In the genomic region with DNA sequence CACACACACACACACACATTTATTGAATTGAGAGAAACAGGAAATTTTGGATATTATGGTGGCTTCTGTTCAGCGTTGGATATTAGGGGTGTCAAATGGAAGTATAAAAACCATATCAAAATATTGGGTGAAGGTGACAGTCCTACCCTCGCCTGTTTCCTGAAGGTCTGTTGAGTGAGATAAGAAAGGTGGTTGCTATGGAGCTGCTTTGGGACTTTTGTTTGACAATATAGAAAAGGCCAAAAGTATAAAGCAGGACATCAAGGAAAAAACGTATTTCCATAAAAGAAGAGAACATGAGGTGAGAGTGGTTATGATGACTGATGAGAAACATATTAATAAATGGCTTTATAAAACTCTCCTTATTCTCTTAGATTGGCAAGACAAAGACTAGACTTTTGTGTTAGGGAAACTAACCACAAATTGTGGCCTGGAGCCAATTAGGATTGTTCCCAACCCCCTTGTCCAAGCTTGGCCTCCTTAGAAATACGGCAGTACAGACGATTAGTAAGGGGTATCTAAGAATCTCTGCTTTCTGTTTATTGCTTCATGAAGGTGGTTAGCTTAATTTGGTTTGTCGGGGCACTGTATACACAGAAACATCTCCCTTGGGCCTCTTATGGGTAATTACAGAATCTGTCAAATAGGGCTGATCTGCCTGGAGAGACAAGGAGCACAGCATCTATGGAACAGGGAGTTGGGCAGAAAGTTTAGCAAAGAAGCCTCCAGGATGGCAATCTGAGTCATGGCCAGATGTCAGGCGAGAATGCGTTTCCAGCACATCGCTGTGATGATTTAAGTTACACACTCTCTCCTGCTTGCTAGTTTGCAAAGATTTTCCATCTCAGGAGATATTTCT, we compare ENCODE assay signal across 13 cellular contexts.
DNase-seq lines count a peak whose midpoint lies in the region; ATAC-seq and TF ChIP-seq lines count a peak whose summit lies in the region.
"Had no signal": no experiment of that assay in that cellular context is flagged by ENCODE, and none has a peak within 500 bp of the region (broad histone marks: within the 10 kb centered on the region; RNA-seq: fewer than 3 reads in every experiment).

No MANE protein-coding gene starts in this region.

- H3K36me3 ChIP-seq in Loucy (ENCODE audit: insufficient read depth, low read length) (no peaks in the 10 kb centered on the region), hepatocyte (replicated peaks; ENCODE audit: insufficient read depth, low read depth) (no peaks in the 10 kb centered on the region), suprapubic skin (no peaks in the 10 kb centered on the region), body of pancreas (replicated peaks in 1 of 2; ENCODE audit: insufficient read depth in 1 of 2, low read depth in 2 of 2) (no peaks in the 10 kb centered on the region)
- H3K36me3 ChIP-seq: upper lobe of left lung had no signal

- no peak for TF ChIP-seq EP300 in suprapubic skin (IDR thresholded peaks at IDR 0.05)

- H3K4me3 Mint-ChIP-seq in MCF 10A (ENCODE audit: unreplicated experiment), result peak overlapping the region; percentile 43
- H3K4me3 Mint-ChIP-seq in activated CD8-positive, alpha-beta T cell treated with anti-CD3 and anti-CD28 coated beads, Interleukin-2, amount 10 ng/mL, durations not matched to agents 7 days and 5 days, result no peak overlapping the region

- WGBS in hepatocyte (ENCODE audit: low lambda C conversion rate, missing lambda C conversion rate), result 52% methylated on average over 9 of the region's 9 CpGs
- WGBS in suprapubic skin, result 49% methylated on average over 9 of the region's 9 CpGs
- 59 to 68% methylated on average over 9 of the region's 9 CpGs for WGBS in body of pancreas, 2 donors

- ATAC-seq in body of pancreas, result no peak
- no peak for ATAC-seq in activated CD8-positive, alpha-beta T cell treated with anti-CD3 and anti-CD28 coated beads, Interleukin-2, amount 10 ng/mL, durations not matched to agents 7 days and 5 days

- no peak overlapping the region for H3K4me2 ChIP-seq in Loucy (ENCODE audit: low read depth, low read length, poor library complexity, severe bottlenecking)
- H3K4me2 ChIP-seq in hepatocyte, result peak overlapping the region; percentile 39

- DNase-seq in MCF 10A (ENCODE audit: unreplicated experiment), result peak; percentile 42
- peak; percentile 41 for DNase-seq in hepatocyte (ENCODE audit: low spot score)
- DNase-seq in suprapubic skin (ENCODE audit: low spot score in 2 of 2), result no peak
- DNase-seq in body of pancreas, result no peak
- DNase-seq in activated naive CD4-positive, alpha-beta T cell treated with anti-CD3 and anti-CD28 coated beads, Interleukin-2, amount 50 U/mL, for 16 hours, result no peak
- no peak for DNase-seq in activated CD4-positive, CD25-positive, alpha-beta regulatory T cell (lab: John Stamatoyannopoulos, UW)
- no peak for DNase-seq in activated CD8-positive, alpha-beta T cell treated with anti-CD3 and anti-CD28 coated beads, Interleukin-2, amount 10 ng/mL, durations not matched to agents 7 days and 5 days
- DNase-seq: activated T-cell treated with anti-CD3 and anti-CD28 coated beads, Interleukin-2, amount 50 U/mL, for 48 hours; NCI-H345; stimulated activated CD4-positive, alpha-beta T cell treated with anti-CD3 and anti-CD28 coated beads, Interleukin-2, amount 100 ng/mL, for 48 hours; T-helper 2 cell; upper lobe of left lung had no signal

- peaks cover 26% of the 10 kb centered on the region for H3K4me1 Mint-ChIP-seq in MCF 10A (ENCODE audit: insufficient read depth, unreplicated experiment)
- H3K4me1 Mint-ChIP-seq in activated CD8-positive, alpha-beta T cell treated with anti-CD3 and anti-CD28 coated beads, Interleukin-2, amount 10 ng/mL, durations not matched to agents 7 days and 5 days (ENCODE audit: low read depth), result peaks cover 4% of the 10 kb centered on the region

- H3K27ac ChIP-seq in hepatocyte (peak overlapping the region; percentile 75), suprapubic skin (peak overlapping the region; percentile 48), body of pancreas (peak overlapping the region in 2 of 4 donors; percentile 8 to 46)
- H3K27ac ChIP-seq: upper lobe of left lung had no signal

- no peak for TF ChIP-seq POLR2A in suprapubic skin (IDR thresholded peaks at IDR 0.05)
- TF ChIP-seq POLR2A in body of pancreas (IDR thresholded peaks at IDR 0.05), result no peak

- intact Hi-C loops in MCF 10A (cut with micrococcal nuclease), result no loop called here
- intact Hi-C loops in body of pancreas (cut with DNase I), result no loop called here

- H2AFZ ChIP-seq in Loucy (ENCODE audit: low read length) (peak overlapping the region; percentile 30; the same call in 1 of the 2 replicates), hepatocyte (no peak overlapping the region)

- no TSS peak for BruUV-seq in MCF 10A (replicated peaks; lab: Mats Ljungman, UMichigan)

- no peaks in the 10 kb centered on the region for H3K79me2 ChIP-seq in Loucy (ENCODE audit: insufficient read depth, low read length)
- no peaks in the 10 kb centered on the region for H3K79me2 ChIP-seq in hepatocyte

- no peaks in the 10 kb centered on the region for H3K9me2 ChIP-seq in Loucy (replicated peaks; ENCODE audit: low read depth, low read length)
- no peaks in the 10 kb centered on the region for H3K9me2 ChIP-seq in hepatocyte (replicated peaks; ENCODE audit: insufficient read depth)

- H3K36me3 Mint-ChIP-seq in MCF 10A (ENCODE audit: insufficient read depth, unreplicated experiment), result peaks cover 6% of the 10 kb centered on the region
- no peaks in the 10 kb centered on the region for H3K36me3 Mint-ChIP-seq in activated CD8-positive, alpha-beta T cell treated with anti-CD3 and anti-CD28 coated beads, Interleukin-2, amount 10 ng/mL, durations not matched to agents 7 days and 5 days (ENCODE audit: low read depth)

- H3K9ac ChIP-seq in Loucy (ENCODE audit: low read depth, low read length, poor library complexity, severe bottlenecking), result no peak overlapping the region

- no peaks in the 10 kb centered on the region for H3K27me3 Mint-ChIP-seq in MCF 10A (ENCODE audit: insufficient read depth, unreplicated experiment)
- H3K27me3 Mint-ChIP-seq in activated CD8-positive, alpha-beta T cell treated with anti-CD3 and anti-CD28 coated beads, Interleukin-2, amount 10 ng/mL, durations not matched to agents 7 days and 5 days (ENCODE audit: low read depth), result peaks cover 22% of the 10 kb centered on the region

- no peaks in the 10 kb centered on the region for H4K20me1 ChIP-seq in Loucy (ENCODE audit: insufficient read depth, low read length, poor library complexity, severe bottlenecking)
- H4K20me1 ChIP-seq in hepatocyte (ENCODE audit: insufficient read depth, poor library complexity, severe bottlenecking), result no peaks in the 10 kb centered on the region

- no peaks in the 10 kb centered on the region for H3K9me3 Mint-ChIP-seq in MCF 10A (ENCODE audit: unreplicated experiment)
- no peaks in the 10 kb centered on the region for H3K9me3 Mint-ChIP-seq in activated CD8-positive, alpha-beta T cell treated with anti-CD3 and anti-CD28 coated beads, Interleukin-2, amount 10 ng/mL, durations not matched to agents 7 days and 5 days (ENCODE audit: insufficient read depth)

- TF ChIP-seq CTCF in Loucy (conservative IDR thresholded peaks at IDR 0.05; ENCODE audit: low read length) (no peak), MCF 10A (IDR thresholded peaks at IDR 0.05; ENCODE audit: unreplicated experiment) (no peak), hepatocyte (IDR thresholded peaks at IDR 0.05; ENCODE audit: poor library complexity) (no peak), suprapubic skin (IDR thresholded peaks at IDR 0.05) (no peak), body of pancreas (IDR thresholded peaks at IDR 0.05) (no peak)

- POLR2A ChIA-PET in MCF 10A (lab: Yijun Ruan, JAX), result interaction anchor here (0.6 to 3.7 kb wide), 14 partner anchors 8 to 284 kb away, joined by 3 to 75 read pairs (median 4); no protein-coding TSS in a partner anchor
- POLR2A ChIA-PET in activated CD8-positive, alpha-beta T cell treated with anti-CD3 and anti-CD28 coated beads, Interleukin-2, amount 10 ng/mL, durations not matched to agents 7 days and 5 days (lab: Charles Lee), result no interaction called here

- H3K27me3 ChIP-seq in Loucy (ENCODE audit: insufficient read depth, low read length, poor library complexity, severe bottlenecking), result no peaks in the 10 kb centered on the region
- H3K27me3 ChIP-seq in hepatocyte, result no peaks in the 10 kb centered on the region
- H3K27me3 ChIP-seq in suprapubic skin, result no peaks in the 10 kb centered on the region
- H3K27me3 ChIP-seq in body of pancreas, result no peaks in the 10 kb centered on the region
- H3K27me3 ChIP-seq: upper lobe of left lung had no signal

- H3K4me3 ChIP-seq in Loucy (ENCODE audit: low read length, poor library complexity, severe bottlenecking) (no peak overlapping the region), hepatocyte (no peak overlapping the region), suprapubic skin (no peak overlapping the region), body of pancreas (no peak overlapping the region)
- H3K4me3 ChIP-seq: upper lobe of left lung had no signal

- CTCF ChIA-PET in MCF 10A (lab: Yijun Ruan, JAX), result interaction anchor here (0.6 to 3.1 kb wide), 7 partner anchors 13 to 227 kb away, joined by 3 to 19 read pairs (median 3); no protein-coding TSS in a partner anchor
- CTCF ChIA-PET in activated CD8-positive, alpha-beta T cell treated with anti-CD3 and anti-CD28 coated beads, Interleukin-2, amount 10 ng/mL, durations not matched to agents 7 days and 5 days (lab: Charles Lee), result no interaction called here

- no peaks in the 10 kb centered on the region for H3F3A ChIP-seq in Loucy (ENCODE audit: low read depth)

- H3K27ac Mint-ChIP-seq in MCF 10A (ENCODE audit: low read depth, unreplicated experiment), result peak overlapping the region; percentile 91
- H3K27ac Mint-ChIP-seq in activated CD8-positive, alpha-beta T cell treated with anti-CD3 and anti-CD28 coated beads, Interleukin-2, amount 10 ng/mL, durations not matched to agents 7 days and 5 days, result no peak overlapping the region

- peaks cover 18% of the 10 kb centered on the region for H3K4me1 ChIP-seq in Loucy (ENCODE audit: insufficient read depth, low read length, poor library complexity, severe bottlenecking)
- H3K4me1 ChIP-seq in hepatocyte (ENCODE audit: insufficient read depth), result peaks cover 18% of the 10 kb centered on the region
- H3K4me1 ChIP-seq in suprapubic skin, result peaks cover 38% of the 10 kb centered on the region
- peaks cover 7% of the 10 kb centered on the region for H3K4me1 ChIP-seq in body of pancreas

- H3K9me3 ChIP-seq in Loucy (ENCODE audit: insufficient read depth, low read depth, low read length) (no peaks in the 10 kb centered on the region), hepatocyte (ENCODE audit: low read depth) (no peaks in the 10 kb centered on the region), suprapubic skin (no peaks in the 10 kb centered on the region), body of pancreas (no peaks in the 10 kb centered on the region)
- H3K9me3 ChIP-seq: upper lobe of left lung had no signal

Comparison
In these comparisons a context has a peak if more than half of its experiments do, and no peak if none do; other contexts are left out.
1. DNase-seq: peak in MCF 10A (single experiment) and hepatocyte (single experiment); none in suprapubic skin (0 of 2), body of pancreas (0 of 4), activated naive CD4-positive, alpha-beta T cell treated with anti-CD3 and anti-CD28 coated beads, Interleukin-2, amount 50 U/mL, for 16 hours (single experiment), activated CD4-positive, CD25-positive, alpha-beta regulatory T cell (0 of 4) and activated CD8-positive, alpha-beta T cell treated with anti-CD3 and anti-CD28 coated beads, Interleukin-2, amount 10 ng/mL, durations not matched to agents 7 days and 5 days (single experiment).